8 cellular contexts compared by ENCODE assay signal in genomic region chr15:48940508-48940907, GRCh38. TPM values are rescaled to one million over a fixed set of nuclear protein-coding genes. Genes with fewer than 3 reads are reported as not detected.
DNase-seq lines count a peak whose midpoint lies in the region; ATAC-seq, FAIRE-seq and TF ChIP-seq lines count a peak whose summit lies in the region.

No MANE protein-coding gene starts in this region.

- H3K9me2 ChIP-seq in GM23338 (ENCODE audit: insufficient read depth) = 0 out of 2 replicates have a peak, but pooled peaks cover 7% of the 10 kb centered on the region

- H3F3A ChIP-seq in GM23338 (replicated peaks; ENCODE audit: low read depth) = no peaks in the 10 kb centered on the region

- DNase-seq in GM12892 (ENCODE audit: insufficient read length) (no peak), fibroblast of peridontal ligament (ENCODE audit: extremely low read depth) (peak; percentile 97), COR-L47 (lab: John Stamatoyannopoulos, UW) (no peak), SW 1271 (lab: John Stamatoyannopoulos, UW) (no peak), cerebellar cortex (ENCODE audit: low spot score) (no peak), GM23338 (ENCODE audit: low spot score) (no peak)

- no peaks in the 10 kb centered on the region for H3K36me3 ChIP-seq in GM23338 (ENCODE audit: insufficient read depth)

- no peak for TF ChIP-seq CTCF in GM23338 (conservative IDR thresholded peaks at IDR 0.05; ENCODE audit: low read depth in 2 of 2)

- no peaks in the 10 kb centered on the region for H3K27me3 Mint-ChIP-seq in GM23338 (ENCODE audit: insufficient read depth, low read depth, poor library complexity)

- H4K20me1 ChIP-seq in GM23338 (replicated peaks; ENCODE audit: insufficient read depth) = no peaks in the 10 kb centered on the region

- H2AFZ ChIP-seq in GM23338 = no peak overlapping the region

- ATAC-seq in GM21528 (IDR thresholded peaks at IDR 0.05; ENCODE audit: low FRiP score, unreplicated experiment) (peak; percentile 69), HG03565 (IDR thresholded peaks at IDR 0.05; ENCODE audit: unreplicated experiment) (peak; percentile 94), GM23338 (no peak)

- no peaks in the 10 kb centered on the region for H3K4me1 ChIP-seq in GM23338 (ENCODE audit: insufficient read depth)

- no peaks in the 10 kb centered on the region for H3K27me3 ChIP-seq in GM23338 (ENCODE audit: insufficient read depth)

- no peaks in the 10 kb centered on the region for H3K4me1 Mint-ChIP-seq in GM23338

- H3K27ac Mint-ChIP-seq in GM23338 = no peak overlapping the region

- no peak overlapping the region for H3K27ac ChIP-seq in GM23338 (ENCODE audit: low read depth)

- H3K79me2 ChIP-seq in GM23338 (replicated peaks; ENCODE audit: insufficient read depth) = no peaks in the 10 kb centered on the region

- peak; percentile 80 for FAIRE-seq in GM12892 (lab: Jason Lieb, UNC)

- H3K36me3 Mint-ChIP-seq in GM23338 (ENCODE audit: low read depth) = no peaks in the 10 kb centered on the region

- H3K9me3 Mint-ChIP-seq in GM23338 = no peaks in the 10 kb centered on the region

- TF ChIP-seq POLR2A in GM12892 (IDR thresholded peaks at IDR 0.05; ENCODE audit: low read depth, low read length) = no peak

- no peak overlapping the region for H3K4me3 ChIP-seq in GM23338

- no peak overlapping the region for H3K4me2 ChIP-seq in GM23338

- H3K4me3 Mint-ChIP-seq in GM23338 = no peak overlapping the region

TF ChIP-seq in GM23338, 12 proteins besides CTCF, POLR2A, EP300 and RAD21:
- no peak for TF ChIP-seq EZH2 (IDR thresholded peaks at IDR 0.05; ENCODE audit: low read depth, unreplicated experiment)
- no peak for TF ChIP-seq STAT1 (IDR thresholded peaks at IDR 0.05; ENCODE audit: unreplicated experiment)
- TF ChIP-seq, protein P1, sequence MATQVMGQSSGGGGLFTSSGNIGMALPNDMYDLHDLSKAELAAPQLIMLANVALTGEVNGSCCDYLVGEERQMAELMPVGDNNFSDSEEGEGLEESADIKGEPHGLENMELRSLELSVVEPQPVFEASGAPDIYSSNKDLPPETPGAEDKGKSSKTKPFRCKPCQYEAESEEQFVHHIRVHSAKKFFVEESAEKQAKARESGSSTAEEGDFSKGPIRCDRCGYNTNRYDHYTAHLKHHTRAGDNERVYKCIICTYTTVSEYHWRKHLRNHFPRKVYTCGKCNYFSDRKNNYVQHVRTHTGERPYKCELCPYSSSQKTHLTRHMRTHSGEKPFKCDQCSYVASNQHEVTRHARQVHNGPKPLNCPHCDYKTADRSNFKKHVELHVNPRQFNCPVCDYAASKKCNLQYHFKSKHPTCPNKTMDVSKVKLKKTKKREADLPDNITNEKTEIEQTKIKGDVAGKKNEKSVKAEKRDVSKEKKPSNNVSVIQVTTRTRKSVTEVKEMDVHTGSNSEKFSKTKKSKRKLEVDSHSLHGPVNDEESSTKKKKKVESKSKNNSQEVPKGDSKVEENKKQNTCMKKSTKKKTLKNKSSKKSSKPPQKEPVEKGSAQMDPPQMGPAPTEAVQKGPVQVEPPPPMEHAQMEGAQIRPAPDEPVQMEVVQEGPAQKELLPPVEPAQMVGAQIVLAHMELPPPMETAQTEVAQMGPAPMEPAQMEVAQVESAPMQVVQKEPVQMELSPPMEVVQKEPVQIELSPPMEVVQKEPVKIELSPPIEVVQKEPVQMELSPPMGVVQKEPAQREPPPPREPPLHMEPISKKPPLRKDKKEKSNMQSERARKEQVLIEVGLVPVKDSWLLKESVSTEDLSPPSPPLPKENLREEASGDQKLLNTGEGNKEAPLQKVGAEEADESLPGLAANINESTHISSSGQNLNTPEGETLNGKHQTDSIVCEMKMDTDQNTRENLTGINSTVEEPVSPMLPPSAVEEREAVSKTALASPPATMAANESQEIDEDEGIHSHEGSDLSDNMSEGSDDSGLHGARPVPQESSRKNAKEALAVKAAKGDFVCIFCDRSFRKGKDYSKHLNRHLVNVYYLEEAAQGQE (IDR thresholded peaks at IDR 0.05; ENCODE audit: unreplicated experiment) = no peak

RNA-seq across cellular contexts. Expression of gene SHC4, which starts 23.2 kb away (rescaled TPM):
- not detected for polyA plus RNA-seq in GM12892 (2012; ENCODE audit: missing spikeins)
- 0.21 and 0.31 TPM in 2 replicates for total RNA-seq in GM23338 (2014; rRNA removed; shearing (Covaris generic))
- polyA plus RNA-seq in GM23338 (2016; fragmentation: Nextera tagmentation; extraction: Ambion mirVana) = 0.32 and 0.38 TPM in 2 replicates
